1 cellular context compared by ENCODE assay signal in genomic region chr22:42994917-42995562, GRCh38.
A peak's percentile ranks its signal among the peaks of the same experiment; 100 is the strongest.
TF ChIP-seq lines count a peak whose summit lies in the region.

No MANE protein-coding gene starts in this region.

TF ChIP-seq in HepG2, 621 proteins besides CTCF, POLR2A, EP300 and RAD21 (continued from another document and continues in another):
- TF ChIP-seq DZIP1 (CRISPR knock-in tag; IDR thresholded peaks at IDR 0.05) (no peak), PAX8 (CRISPR knock-in tag; IDR thresholded peaks at IDR 0.05; ENCODE audit: borderline replicate concordance) (no peak), BRCA1 (CRISPR knock-in tag; IDR thresholded peaks at IDR 0.05) (no peak), DNMT3B (CRISPR knock-in tag; conservative IDR thresholded peaks at IDR 0.05) (no peak), SNAPC5 (CRISPR knock-in tag; IDR thresholded peaks at IDR 0.05; ENCODE audit: borderline replicate concordance) (no peak), SMC3 (IDR thresholded peaks at IDR 0.05; ENCODE audit: low read length) (peak; percentile 27), ATF7-NPFF (CRISPR knock-in tag; IDR thresholded peaks at IDR 0.05; ENCODE audit: low read depth) (no peak), ZNF552 (CRISPR knock-in tag; IDR thresholded peaks at IDR 0.05; ENCODE audit: borderline replicate concordance) (no peak), SMYD3 (CRISPR knock-in tag; IDR thresholded peaks at IDR 0.05) (no peak), FOSL1 (CRISPR knock-in tag; IDR thresholded peaks at IDR 0.05; ENCODE audit: borderline replicate concordance) (no peak; the same call in 1 of the 2 replicates), ZNF570 (CRISPR knock-in tag; IDR thresholded peaks at IDR 0.05; ENCODE audit: borderline replicate concordance) (no peak), KMT2B (CRISPR knock-in tag; IDR thresholded peaks at IDR 0.05) (0 out of 2 replicates have a peak, but pooled peaks have one; percentile 47), HHEX (CRISPR knock-in tag; IDR thresholded peaks at IDR 0.05) (no peak), MIER2 (CRISPR knock-in tag; IDR thresholded peaks at IDR 0.05) (peak; percentile 39; the same call in 1 of the 2 replicates), RFX1 (IDR thresholded peaks at IDR 0.05) (no peak), SP4 (CRISPR knock-in tag; IDR thresholded peaks at IDR 0.05) (no peak), ATF7 (IDR thresholded peaks at IDR 0.05) (no peak), ATF7 (CRISPR knock-in tag; IDR thresholded peaks at IDR 0.05) (peak; percentile 46; the same call in 1 of the 2 replicates), FOXM1 (CRISPR knock-in tag; IDR thresholded peaks at IDR 0.05) (no peak), LBX2 (CRISPR knock-in tag; IDR thresholded peaks at IDR 0.05; ENCODE audit: borderline replicate concordance) (no peak), ZFX (CRISPR knock-in tag; IDR thresholded peaks at IDR 0.05; ENCODE audit: low read depth) (peak; percentile 35), U2AF1 (optimal IDR thresholded peaks at IDR 0.05; ENCODE audit: low read depth, low read length) (no peak), ESRRA (CRISPR knock-in tag; IDR thresholded peaks at IDR 0.05; ENCODE audit: low read depth) (0 out of 2 replicates have a peak, but pooled peaks have one; percentile 48), ZNF558 (CRISPR knock-in tag; IDR thresholded peaks at IDR 0.05; ENCODE audit: borderline replicate concordance) (no peak), SNAI1 (CRISPR knock-in tag; IDR thresholded peaks at IDR 0.05; ENCODE audit: borderline replicate concordance) (no peak), RBAK (CRISPR knock-in tag; IDR thresholded peaks at IDR 0.05) (no peak), FOXA3 (CRISPR knock-in tag; IDR thresholded peaks at IDR 0.05) (peak; percentile 85), IRX3 (CRISPR knock-in tag; IDR thresholded peaks at IDR 0.05; ENCODE audit: borderline replicate concordance, low read depth) (no peak), ZBTB14 (CRISPR knock-in tag; IDR thresholded peaks at IDR 0.05) (no peak), ZNF12 (CRISPR knock-in tag; IDR thresholded peaks at IDR 0.05) (no peak), SATB2 (CRISPR knock-in tag; IDR thresholded peaks at IDR 0.05) (no peak), ZNF354B (CRISPR knock-in tag; IDR thresholded peaks at IDR 0.05) (no peak), KLF11 (CRISPR knock-in tag; IDR thresholded peaks at IDR 0.05) (0 out of 2 replicates have a peak, but pooled peaks have one; percentile 23), HNRNPK (IDR thresholded peaks at IDR 0.05; ENCODE audit: low read depth, low read length, poor library complexity, severe bottlenecking) (no peak), GPN1 (CRISPR knock-in tag; IDR thresholded peaks at IDR 0.05; ENCODE audit: borderline replicate concordance) (no peak), ZNF10 (CRISPR knock-in tag; IDR thresholded peaks at IDR 0.05; ENCODE audit: borderline replicate concordance, low read depth) (no peak), ZNF232 (CRISPR knock-in tag; IDR thresholded peaks at IDR 0.05; ENCODE audit: borderline replicate concordance) (no peak), ATRX (CRISPR knock-in tag; IDR thresholded peaks at IDR 0.05; ENCODE audit: borderline replicate concordance) (no peak), ZNF382 (CRISPR knock-in tag; IDR thresholded peaks at IDR 0.05; ENCODE audit: borderline replicate concordance) (no peak), TERF1 (CRISPR knock-in tag; IDR thresholded peaks at IDR 0.05) (no peak), SRY (CRISPR knock-in tag; IDR thresholded peaks at IDR 0.05) (no peak), ATM (IDR thresholded peaks at IDR 0.05; ENCODE audit: borderline replicate concordance) (no peak), ZNF256 (CRISPR knock-in tag; conservative IDR thresholded peaks at IDR 0.05) (no peak), KDM2A (CRISPR knock-in tag; IDR thresholded peaks at IDR 0.05; ENCODE audit: borderline replicate concordance, low read depth) (no peak), ZNF468 (CRISPR knock-in tag; IDR thresholded peaks at IDR 0.05) (no peak), TAF1 (CRISPR knock-in tag; IDR thresholded peaks at IDR 0.05) (peak; percentile 54; the same call in 1 of the 2 replicates), LCORL (IDR thresholded peaks at IDR 0.05) (no peak), LCORL (CRISPR knock-in tag; IDR thresholded peaks at IDR 0.05) (peak; percentile 72; the same call in 1 of the 2 replicates), PLRG1 (conservative IDR thresholded peaks at IDR 0.05) (no peak), KMT2A (CRISPR knock-in tag; IDR thresholded peaks at IDR 0.05) (peak; percentile 72; the same call in 1 of the 2 replicates), IKZF1 (IDR thresholded peaks at IDR 0.05) (no peak), POGZ (CRISPR knock-in tag; IDR thresholded peaks at IDR 0.05) (0 out of 2 replicates have a peak, but pooled peaks have one; percentile 51), ZNF501 (CRISPR knock-in tag; IDR thresholded peaks at IDR 0.05) (peak; percentile 68; the same call in 1 of the 2 replicates), ZNF879 (CRISPR knock-in tag; IDR thresholded peaks at IDR 0.05) (no peak)
- TF ChIP-seq, protein P1, sequence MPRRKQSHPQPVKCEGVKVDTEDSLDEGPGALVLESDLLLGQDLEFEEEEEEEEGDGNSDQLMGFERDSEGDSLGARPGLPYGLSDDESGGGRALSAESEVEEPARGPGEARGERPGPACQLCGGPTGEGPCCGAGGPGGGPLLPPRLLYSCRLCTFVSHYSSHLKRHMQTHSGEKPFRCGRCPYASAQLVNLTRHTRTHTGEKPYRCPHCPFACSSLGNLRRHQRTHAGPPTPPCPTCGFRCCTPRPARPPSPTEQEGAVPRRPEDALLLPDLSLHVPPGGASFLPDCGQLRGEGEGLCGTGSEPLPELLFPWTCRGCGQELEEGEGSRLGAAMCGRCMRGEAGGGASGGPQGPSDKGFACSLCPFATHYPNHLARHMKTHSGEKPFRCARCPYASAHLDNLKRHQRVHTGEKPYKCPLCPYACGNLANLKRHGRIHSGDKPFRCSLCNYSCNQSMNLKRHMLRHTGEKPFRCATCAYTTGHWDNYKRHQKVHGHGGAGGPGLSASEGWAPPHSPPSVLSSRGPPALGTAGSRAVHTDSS (CRISPR knock-in tag; conservative IDR thresholded peaks at IDR 0.05) = no peak
- TF ChIP-seq, protein P2, sequence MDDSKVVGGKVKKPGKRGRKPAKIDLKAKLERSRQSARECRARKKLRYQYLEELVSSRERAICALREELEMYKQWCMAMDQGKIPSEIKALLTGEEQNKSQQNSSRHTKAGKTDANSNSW (CRISPR knock-in tag; IDR thresholded peaks at IDR 0.05; ENCODE audit: borderline replicate concordance) = no peak
- TF ChIP-seq, protein P3, sequence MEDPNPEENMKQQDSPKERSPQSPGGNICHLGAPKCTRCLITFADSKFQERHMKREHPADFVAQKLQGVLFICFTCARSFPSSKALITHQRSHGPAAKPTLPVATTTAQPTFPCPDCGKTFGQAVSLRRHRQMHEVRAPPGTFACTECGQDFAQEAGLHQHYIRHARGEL (CRISPR knock-in tag; IDR thresholded peaks at IDR 0.05) = no peak
- TF ChIP-seq, protein P4, sequence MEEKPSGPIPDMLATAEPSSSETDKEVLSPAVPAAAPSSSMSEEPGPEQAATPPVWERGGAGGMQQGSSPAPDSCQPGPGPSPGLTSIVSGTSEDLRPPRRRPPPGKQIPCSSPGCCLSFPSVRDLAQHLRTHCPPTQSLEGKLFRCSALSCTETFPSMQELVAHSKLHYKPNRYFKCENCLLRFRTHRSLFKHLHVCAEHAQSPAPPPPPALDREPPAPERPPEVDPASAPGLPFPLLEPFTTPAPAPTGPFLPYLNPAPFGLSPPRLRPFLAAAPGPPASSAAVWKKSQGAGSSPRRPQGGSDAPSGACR (CRISPR knock-in tag; IDR thresholded peaks at IDR 0.05) = no peak
- TF ChIP-seq, protein P5, sequence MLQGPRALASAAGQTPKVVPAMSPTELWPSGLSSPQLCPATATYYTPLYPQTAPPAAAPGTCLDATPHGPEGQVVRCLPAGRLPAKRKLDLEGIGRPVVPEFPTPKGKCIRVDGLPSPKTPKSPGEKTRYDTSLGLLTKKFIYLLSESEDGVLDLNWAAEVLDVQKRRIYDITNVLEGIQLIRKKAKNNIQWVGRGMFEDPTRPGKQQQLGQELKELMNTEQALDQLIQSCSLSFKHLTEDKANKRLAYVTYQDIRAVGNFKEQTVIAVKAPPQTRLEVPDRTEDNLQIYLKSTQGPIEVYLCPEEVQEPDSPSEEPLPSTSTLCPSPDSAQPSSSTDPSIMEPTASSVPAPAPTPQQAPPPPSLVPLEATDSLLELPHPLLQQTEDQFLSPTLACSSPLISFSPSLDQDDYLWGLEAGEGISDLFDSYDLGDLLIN (CRISPR knock-in tag; IDR thresholded peaks at IDR 0.05; ENCODE audit: borderline replicate concordance) = no peak
- TF ChIP-seq, protein P6, sequence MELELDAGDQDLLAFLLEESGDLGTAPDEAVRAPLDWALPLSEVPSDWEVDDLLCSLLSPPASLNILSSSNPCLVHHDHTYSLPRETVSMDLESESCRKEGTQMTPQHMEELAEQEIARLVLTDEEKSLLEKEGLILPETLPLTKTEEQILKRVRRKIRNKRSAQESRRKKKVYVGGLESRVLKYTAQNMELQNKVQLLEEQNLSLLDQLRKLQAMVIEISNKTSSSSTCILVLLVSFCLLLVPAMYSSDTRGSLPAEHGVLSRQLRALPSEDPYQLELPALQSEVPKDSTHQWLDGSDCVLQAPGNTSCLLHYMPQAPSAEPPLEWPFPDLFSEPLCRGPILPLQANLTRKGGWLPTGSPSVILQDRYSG (CRISPR knock-in tag; IDR thresholded peaks at IDR 0.05) = 0 out of 2 replicates have a peak, but pooled peaks have one; percentile 60
- TF ChIP-seq, protein P7, sequence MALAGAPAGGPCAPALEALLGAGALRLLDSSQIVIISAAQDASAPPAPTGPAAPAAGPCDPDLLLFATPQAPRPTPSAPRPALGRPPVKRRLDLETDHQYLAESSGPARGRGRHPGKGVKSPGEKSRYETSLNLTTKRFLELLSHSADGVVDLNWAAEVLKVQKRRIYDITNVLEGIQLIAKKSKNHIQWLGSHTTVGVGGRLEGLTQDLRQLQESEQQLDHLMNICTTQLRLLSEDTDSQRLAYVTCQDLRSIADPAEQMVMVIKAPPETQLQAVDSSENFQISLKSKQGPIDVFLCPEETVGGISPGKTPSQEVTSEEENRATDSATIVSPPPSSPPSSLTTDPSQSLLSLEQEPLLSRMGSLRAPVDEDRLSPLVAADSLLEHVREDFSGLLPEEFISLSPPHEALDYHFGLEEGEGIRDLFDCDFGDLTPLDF (CRISPR knock-in tag; IDR thresholded peaks at IDR 0.05) = no peak
- TF ChIP-seq, protein P8, sequence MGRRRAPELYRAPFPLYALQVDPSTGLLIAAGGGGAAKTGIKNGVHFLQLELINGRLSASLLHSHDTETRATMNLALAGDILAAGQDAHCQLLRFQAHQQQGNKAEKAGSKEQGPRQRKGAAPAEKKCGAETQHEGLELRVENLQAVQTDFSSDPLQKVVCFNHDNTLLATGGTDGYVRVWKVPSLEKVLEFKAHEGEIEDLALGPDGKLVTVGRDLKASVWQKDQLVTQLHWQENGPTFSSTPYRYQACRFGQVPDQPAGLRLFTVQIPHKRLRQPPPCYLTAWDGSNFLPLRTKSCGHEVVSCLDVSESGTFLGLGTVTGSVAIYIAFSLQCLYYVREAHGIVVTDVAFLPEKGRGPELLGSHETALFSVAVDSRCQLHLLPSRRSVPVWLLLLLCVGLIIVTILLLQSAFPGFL (CRISPR knock-in tag; IDR thresholded peaks at IDR 0.05) = no peak
